Comparison of ENCODE assay signal across 33 cellular contexts in the genomic region with DNA sequence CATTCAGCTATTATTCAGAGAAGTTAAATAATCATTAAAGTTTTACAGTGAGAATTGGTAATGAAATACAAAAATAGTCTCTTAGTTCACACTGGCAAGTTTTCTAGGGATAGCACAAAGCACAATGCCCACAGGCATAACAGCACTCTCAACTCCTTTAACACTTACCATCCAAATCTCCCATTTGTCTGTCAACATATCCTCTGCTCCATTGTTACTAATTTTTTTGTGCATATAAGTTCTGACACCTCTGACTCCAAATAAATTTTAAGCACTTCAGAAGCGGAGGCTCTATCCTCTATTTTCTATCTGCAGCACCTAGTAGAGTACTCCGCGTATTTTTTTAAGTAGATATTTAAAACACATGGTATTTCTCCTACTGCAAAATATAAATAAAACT. TPM values are rescaled to one million over a fixed set of nuclear protein-coding genes. Genes with fewer than 3 reads are reported as not detected.
"Had no signal": no experiment of that assay in that cellular context is flagged by ENCODE, and none has a peak within 500 bp of the region (broad histone marks: within the 10 kb centered on the region; RNA-seq: fewer than 3 reads in every experiment).

No MANE protein-coding gene starts in this region.

- H3K9me3 ChIP-seq: adrenal gland had no signal

- H3K36me3 Mint-ChIP-seq: activated naive CD8-positive, alpha-beta T cell treated with anti-CD3 and anti-CD28 coated beads, Interleukin-2, amount 10 ng/mL, durations not matched to agents 7 days and 5 days had no signal

- H3K4me3 ChIP-seq: adrenal gland, SK-N-MC had no signal

- H3K4me1 Mint-ChIP-seq: activated CD4-positive, alpha-beta memory T cell treated with anti-CD3 and anti-CD28 coated beads, Interleukin-2, amount 10 ng/mL, durations not matched to agents 7 days and 5 days; activated CD4-positive, alpha-beta T cell treated with anti-CD3 and anti-CD28 coated beads for 36 hours; activated naive CD8-positive, alpha-beta T cell treated with anti-CD3 and anti-CD28 coated beads, Interleukin-2, amount 10 ng/mL, durations not matched to agents 7 days and 5 days; activated T-helper 17 cell treated with anti-CD3 and anti-CD28 coated beads, Interleukin-2, amount 50 U/mL, for 72 hours; central memory CD8-positive, alpha-beta T cell had no signal

- H3K27me3 ChIP-seq: adrenal gland had no signal

- H3K36me3 ChIP-seq: adrenal gland had no signal

- H3K27ac Mint-ChIP-seq: activated CD4-positive, alpha-beta memory T cell treated with anti-CD3 and anti-CD28 coated beads, Interleukin-2, amount 10 ng/mL, durations not matched to agents 7 days and 5 days; activated CD4-positive, alpha-beta T cell treated with anti-CD3 and anti-CD28 coated beads for 36 hours; activated naive CD8-positive, alpha-beta T cell treated with anti-CD3 and anti-CD28 coated beads, Interleukin-2, amount 10 ng/mL, durations not matched to agents 7 days and 5 days; activated T-helper 17 cell treated with anti-CD3 and anti-CD28 coated beads, Interleukin-2, amount 50 U/mL, for 72 hours had no signal

- H3K4me1 ChIP-seq: adrenal gland had no signal

- H3K27ac ChIP-seq: adrenal gland, SK-N-MC, VCaP had no signal

- H3K9me3 Mint-ChIP-seq: activated CD4-positive, alpha-beta memory T cell treated with anti-CD3 and anti-CD28 coated beads, Interleukin-2, amount 10 ng/mL, durations not matched to agents 7 days and 5 days; activated naive CD8-positive, alpha-beta T cell treated with anti-CD3 and anti-CD28 coated beads, Interleukin-2, amount 10 ng/mL, durations not matched to agents 7 days and 5 days; activated T-helper 17 cell treated with anti-CD3 and anti-CD28 coated beads, Interleukin-2, amount 50 U/mL, for 72 hours; central memory CD8-positive, alpha-beta T cell had no signal

- DNase-seq: activated CD4-positive, alpha-beta memory T cell treated with anti-CD3 and anti-CD28 coated beads, Interleukin-2, amount 10 ng/mL, durations not matched to agents 7 days and 5 days; activated CD4-positive, alpha-beta T cell treated with anti-CD3 and anti-CD28 coated beads for 36 hours; activated CD4-positive, alpha-beta T cell treated with anti-CD3 and anti-CD28 coated beads, Interleukin-2, amount 50 U/mL, for 1 hour; activated CD4-positive, CD25-positive, alpha-beta regulatory T cell; activated gamma-delta T cell treated with Interleukin-2 at 50 U/mL for 16 hours; activated naive CD4-positive, alpha-beta T cell treated with anti-CD3 and anti-CD28 coated beads, Interleukin-2, amount 50 U/mL, for 16 hours; activated naive CD8-positive, alpha-beta T cell treated with anti-CD3 and anti-CD28 coated beads, Interleukin-2, amount 10 ng/mL, durations not matched to agents 7 days and 5 days; activated T-cell treated with anti-CD3 and anti-CD28 coated beads for 4 hours; activated T-cell treated with anti-CD3 and anti-CD28 coated beads, Interleukin-2, amount 50 U/mL, for 48 hours; adrenal gland; aorta; KBM-7; NCI-H1092 treated with DMSO at 0.1 percent for 48 hours; NCI-H1417 treated with DMSO at 0.1 percent for 48 hours; NCI-H1694; NCI-H2029; NCI-H2107; NCI-H345; NCI-H510A; NCI-H526 treated with DMSO at 0.1 percent for 48 hours; NCI-H82; RPMI8226; T-helper 1 cell had no signal

- H3K4me3 Mint-ChIP-seq: activated CD4-positive, alpha-beta memory T cell treated with anti-CD3 and anti-CD28 coated beads, Interleukin-2, amount 10 ng/mL, durations not matched to agents 7 days and 5 days; activated CD4-positive, alpha-beta T cell treated with anti-CD3 and anti-CD28 coated beads for 36 hours; activated naive CD8-positive, alpha-beta T cell treated with anti-CD3 and anti-CD28 coated beads, Interleukin-2, amount 10 ng/mL, durations not matched to agents 7 days and 5 days; activated T-helper 17 cell treated with anti-CD3 and anti-CD28 coated beads, Interleukin-2, amount 50 U/mL, for 72 hours; central memory CD8-positive, alpha-beta T cell had no signal

- ATAC-seq: activated CD4-positive, alpha-beta T cell treated with anti-CD3 and anti-CD28 coated beads for 36 hours; activated T-helper 17 cell treated with anti-CD3 and anti-CD28 coated beads, Interleukin-2, amount 50 U/mL, for 72 hours; Panc1; Right ventricle myocardium inferior had no signal

RNA-seq across cellular contexts. Expression of a gene that starts 15.6 kb away (rescaled TPM):
- total RNA-seq: activated CD4-positive, alpha-beta memory T cell treated with anti-CD3 and anti-CD28 coated beads, Interleukin-2, amount 10 ng/mL, durations not matched to agents 7 days and 5 days; activated CD4-positive, alpha-beta T cell treated with anti-CD3 and anti-CD28 coated beads for 36 hours; activated CD8-positive, alpha-beta memory T cell treated with anti-CD3 and anti-CD28 coated beads for 36 hours; activated naive CD8-positive, alpha-beta T cell treated with anti-CD3 and anti-CD28 coated beads, Interleukin-2, amount 10 ng/mL, durations not matched to agents 7 days and 5 days; activated T-helper 17 cell treated with anti-CD3 and anti-CD28 coated beads, Interleukin-2, amount 50 U/mL, for 72 hours; LHCN-M2; OCI-LY7; T-helper 2 cell treated with Interferon-gamma antibody and Interleukin-4, amounts not matched to agents 100 ng/mL and 5 ng/mL, for 36 hours had no signal
